In genomic region chr12:131454418-131455217, GRCh38 we compare ENCODE assay signal across 8 cellular contexts.
A peak's percentile ranks its signal among the peaks of the same experiment; 100 is the strongest.
DNase-seq lines count a peak whose midpoint lies in the region; ATAC-seq and TF ChIP-seq lines count a peak whose summit lies in the region.

No MANE protein-coding gene starts in this region.

- H3K9me2 ChIP-seq in PC-9 (ENCODE audit: insufficient read depth): no peaks in the 10 kb centered on the region

- no peak overlapping the region for H2AFZ ChIP-seq in PC-9

- H3K9me3 ChIP-seq in PC-9 (ENCODE audit: insufficient read depth, low read depth): no peaks in the 10 kb centered on the region

- H3K4me1 ChIP-seq in PC-9 (replicated peaks; ENCODE audit: insufficient read depth): no peaks in the 10 kb centered on the region

- DNase-seq in ELR (ENCODE audit: low read depth) (peak; percentile 14), PC-9 (peak; percentile 21 to 45), dermis blood vessel endothelial cell (peak; percentile 53), nephron progenitor cell (peak; percentile 75), cerebellum (ENCODE audit: low spot score) (no peak), epidermal melanocyte (ENCODE audit: insufficient read length, low spot score) (no peak)

- no peak overlapping the region for H3K4me3 Mint-ChIP-seq in nephron progenitor cell

- H3K36me3 Mint-ChIP-seq in nephron progenitor cell (ENCODE audit: low read depth): no peaks in the 10 kb centered on the region

- peaks cover 22% of the 10 kb centered on the region for H3K9me3 Mint-ChIP-seq in nephron progenitor cell

- H3K36me3 ChIP-seq in PC-9 (ENCODE audit: low read depth): no peaks in the 10 kb centered on the region

- ATAC-seq in GM19397 (IDR thresholded peaks at IDR 0.05; ENCODE audit: unreplicated experiment): peak; percentile 87
- ATAC-seq in HG03378 (IDR thresholded peaks at IDR 0.05; ENCODE audit: unreplicated experiment): peak; percentile 78

- H3K4me2 ChIP-seq in PC-9: no peak overlapping the region

- no peaks in the 10 kb centered on the region for H3K79me2 ChIP-seq in PC-9 (ENCODE audit: low read depth)

- no peak overlapping the region for H3K27ac Mint-ChIP-seq in nephron progenitor cell

- H3K4me3 ChIP-seq in PC-9: no peak overlapping the region

- H4K20me1 ChIP-seq in PC-9 (ENCODE audit: insufficient read depth): no peaks in the 10 kb centered on the region

- TF ChIP-seq CTCF in PC-9 (conservative IDR thresholded peaks at IDR 0.05) (peak; percentile 78), nephron progenitor cell (IDR thresholded peaks at IDR 0.05) (peak; percentile 73)

- no peaks in the 10 kb centered on the region for H3F3A ChIP-seq in PC-9 (ENCODE audit: insufficient read depth, low read depth)

- no peak overlapping the region for H3K27ac ChIP-seq in PC-9

- BruUV-seq in PC-9 (replicated peaks; lab: Mats Ljungman, UMichigan): no TSS peak

- peaks cover 38% of the 10 kb centered on the region for H3K27me3 Mint-ChIP-seq in nephron progenitor cell (ENCODE audit: low read depth, poor library complexity)

- CTCF ChIA-PET in PC-9 (lab: Charles Lee): no interaction called here

- peaks cover 47% of the 10 kb centered on the region for H3K27me3 ChIP-seq in PC-9 (ENCODE audit: insufficient read depth, low read depth)

- intact Hi-C loops in PC-9 (cut with micrococcal nuclease; ENCODE audit: unreplicated experiment): no loop called here

- POLR2A ChIA-PET in PC-9 (lab: Charles Lee; ENCODE audit: unreplicated experiment): interaction anchor here (0.6 kb wide), 1 partner anchor 1140 kb away, joined by 8 read pairs; no protein-coding TSS in a partner anchor

- H3K4me1 Mint-ChIP-seq in nephron progenitor cell: peaks cover 8% of the 10 kb centered on the region

Comparison
In these comparisons a context has a peak if more than half of its experiments do, and no peak if none do; other contexts are left out.
1. DNase-seq: peak in ELR (single experiment), PC-9 (2 of 2), dermis blood vessel endothelial cell (single experiment) and nephron progenitor cell (single experiment); none in cerebellum (single experiment) and epidermal melanocyte (single experiment).